Comparison of ENCODE assay signal across 28 cellular contexts in the genomic region with DNA sequence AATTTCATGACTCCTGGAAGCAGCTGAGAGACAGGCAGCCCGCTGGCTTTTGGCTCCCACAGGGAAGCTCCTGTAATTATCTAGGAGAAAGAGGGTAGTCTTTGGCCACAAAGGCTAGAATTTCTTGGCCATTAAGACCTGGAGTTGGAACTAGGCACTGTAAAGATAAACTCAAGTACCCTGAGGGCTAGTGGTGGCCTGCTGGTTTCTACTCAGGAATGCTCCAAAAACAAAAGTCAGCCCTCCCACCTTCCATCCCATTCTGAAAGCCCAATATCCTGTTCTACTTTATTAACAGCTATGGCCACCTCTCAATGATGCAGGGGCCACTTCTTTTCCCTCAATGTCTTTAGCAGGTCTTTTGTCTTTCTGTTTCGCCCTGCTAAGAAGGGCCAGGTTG. TPM values are rescaled to one million over a fixed set of nuclear protein-coding genes. Genes with fewer than 3 reads are reported as not detected.
"Had no signal": no experiment of that assay in that cellular context is flagged by ENCODE, and none has a peak within 500 bp of the region (broad histone marks: within the 10 kb centered on the region; RNA-seq: fewer than 3 reads in every experiment).

No MANE protein-coding gene starts in this region.

- H3K4me3 ChIP-seq: esophagus squamous epithelium, heart right ventricle, right atrium auricular region, smooth muscle cell, thyroid gland, upper lobe of right lung had no signal

- H3K9me3 ChIP-seq: esophagus squamous epithelium, right atrium auricular region, thyroid gland, upper lobe of right lung had no signal

- H3K4me1 Mint-ChIP-seq: activated B cell treated with CpG ODN at 0.5 μM for 24 hours; central memory CD8-positive, alpha-beta T cell; naive thymus-derived CD4-positive, alpha-beta T cell; neural crest cell; stimulated activated memory B cell treated with anti-CD40 and anti-IgM and Interleukin-4, amounts not matched to agents 10 μg/mL and 1 μg/mL and 100 μg/mL, for 72 hours; stimulated activated naive CD8-positive, alpha-beta T cell treated with anti-CD3 and anti-CD28 coated beads, Interleukin-15, amount 100 ng/mL, for 72 hours had no signal

- H3K4me3 Mint-ChIP-seq: activated B cell treated with CpG ODN at 0.5 μM for 24 hours; activated T-cell treated with anti-CD3 and anti-CD28 coated beads, Interleukin-2, amount 50 U/mL, for 72 hours; central memory CD8-positive, alpha-beta T cell; dendritic cell treated with granulocyte-macrophage colony-stimulating factor and Interleukin-4, amounts not matched to agents 40 ng/mL and 50 ng/mL, for 4 days; naive thymus-derived CD4-positive, alpha-beta T cell; neural crest cell; stimulated activated memory B cell treated with anti-CD40 and anti-IgM and Interleukin-4, amounts not matched to agents 10 μg/mL and 1 μg/mL and 100 μg/mL, for 72 hours; stimulated activated naive CD8-positive, alpha-beta T cell treated with anti-CD3 and anti-CD28 coated beads, Interleukin-15, amount 100 ng/mL, for 72 hours had no signal

- H3K4me1 ChIP-seq: parathyroid adenoma, right atrium auricular region, thyroid gland, upper lobe of right lung had no signal

- DNase-seq: activated B cell treated with CpG ODN at 0.5 μM for 24 hours; activated CD4-positive, alpha-beta T cell treated with anti-CD3 and anti-CD28 coated beads, Interleukin-2, amount 50 U/mL, for 4 hours; activated naive CD4-positive, alpha-beta T cell; activated T-cell treated with anti-CD3 and anti-CD28 coated beads for 4 hours; activated T-cell treated with anti-CD3 and anti-CD28 coated beads, Interleukin-2, amount 50 U/mL, for 72 hours; esophagus squamous epithelium; foreskin melanocyte; heart right ventricle; left cardiac atrium; left ventricle myocardium superior; naive thymus-derived CD4-positive, alpha-beta T cell; nucleus accumbens; stimulated activated CD4-positive, alpha-beta T cell treated with anti-CD3 and anti-CD28 coated beads, Interleukin-1b, Interleukin-23, amount 100 ng/mL, for 48 hours; stimulated activated CD4-positive, alpha-beta T cell treated with anti-CD3 and anti-CD28 coated beads, Interleukin-4, amount 100 ng/mL, for 4 hours; stimulated activated CD8-positive, alpha-beta memory T cell treated with anti-CD3 and anti-CD28 coated beads, Interleukin-4, amount 100 ng/mL, for 48 hours; stimulated activated naive CD8-positive, alpha-beta T cell treated with anti-CD3 and anti-CD28 coated beads, Interleukin-15, amount 100 ng/mL, for 72 hours; substantia nigra; T-helper 2 cell; thyroid gland; upper lobe of right lung had no signal

- H3K27ac Mint-ChIP-seq: activated B cell treated with CpG ODN at 0.5 μM for 24 hours; activated naive CD4-positive, alpha-beta T cell treated with anti-CD3 and anti-CD28 coated beads, Interleukin-2, amount 50 U/mL, for 72 hours; activated T-cell treated with anti-CD3 and anti-CD28 coated beads, Interleukin-2, amount 50 U/mL, for 72 hours; dendritic cell treated with granulocyte-macrophage colony-stimulating factor and Interleukin-4, amounts not matched to agents 40 ng/mL and 50 ng/mL, for 4 days; naive thymus-derived CD4-positive, alpha-beta T cell; stimulated activated memory B cell treated with anti-CD40 and anti-IgM and Interleukin-4, amounts not matched to agents 10 μg/mL and 1 μg/mL and 100 μg/mL, for 72 hours had no signal

- H3K27ac ChIP-seq: heart right ventricle, parathyroid adenoma, right atrium auricular region, thyroid gland, upper lobe of right lung had no signal

- H3K27me3 ChIP-seq: esophagus squamous epithelium, heart right ventricle, right atrium auricular region, thyroid gland, upper lobe of right lung had no signal

- H3K9ac ChIP-seq: parathyroid adenoma had no signal

- ATAC-seq: activated naive CD4-positive, alpha-beta T cell treated with anti-CD3 and anti-CD28 coated beads, Interleukin-2, amount 50 U/mL, for 72 hours; activated T-cell treated with anti-CD3 and anti-CD28 coated beads, Interleukin-2, amount 50 U/mL, for 72 hours; naive thymus-derived CD4-positive, alpha-beta T cell; stimulated activated memory B cell treated with anti-CD40 and anti-IgM and Interleukin-4, amounts not matched to agents 10 μg/mL and 1 μg/mL and 100 μg/mL, for 72 hours; stimulated activated naive CD8-positive, alpha-beta T cell treated with anti-CD3 and anti-CD28 coated beads, Interleukin-15, amount 100 ng/mL, for 72 hours; upper lobe of right lung had no signal

- H3K9me3 Mint-ChIP-seq: activated B cell treated with CpG ODN at 0.5 μM for 24 hours; activated naive CD4-positive, alpha-beta T cell treated with anti-CD3 and anti-CD28 coated beads, Interleukin-2, amount 50 U/mL, for 72 hours; activated T-cell treated with anti-CD3 and anti-CD28 coated beads, Interleukin-2, amount 50 U/mL, for 72 hours; central memory CD8-positive, alpha-beta T cell; dendritic cell treated with granulocyte-macrophage colony-stimulating factor and Interleukin-4, amounts not matched to agents 40 ng/mL and 50 ng/mL, for 4 days; stimulated activated memory B cell treated with anti-CD40 and anti-IgM and Interleukin-4, amounts not matched to agents 10 μg/mL and 1 μg/mL and 100 μg/mL, for 72 hours; stimulated activated naive CD8-positive, alpha-beta T cell treated with anti-CD3 and anti-CD28 coated beads, Interleukin-15, amount 100 ng/mL, for 72 hours had no signal

- H3K27me3 Mint-ChIP-seq: activated B cell treated with CpG ODN at 0.5 μM for 24 hours; central memory CD8-positive, alpha-beta T cell; dendritic cell treated with granulocyte-macrophage colony-stimulating factor and Interleukin-4, amounts not matched to agents 40 ng/mL and 50 ng/mL, for 4 days; naive thymus-derived CD4-positive, alpha-beta T cell; stimulated activated memory B cell treated with anti-CD40 and anti-IgM and Interleukin-4, amounts not matched to agents 10 μg/mL and 1 μg/mL and 100 μg/mL, for 72 hours; stimulated activated naive CD8-positive, alpha-beta T cell treated with anti-CD3 and anti-CD28 coated beads, Interleukin-15, amount 100 ng/mL, for 72 hours had no signal

RNA-seq across cellular contexts. Expression of a gene that starts 34.0 kb away (rescaled TPM):
- total RNA-seq: activated B cell treated with CpG ODN at 0.5 μM for 24 hours; activated T-cell treated with anti-CD3 and anti-CD28 coated beads, Interleukin-2, amount 50 U/mL, for 72 hours; naive thymus-derived CD4-positive, alpha-beta T cell had no signal
